10 cellular contexts compared by ENCODE assay signal in genomic region chr18:48488388-48488850, GRCh38. TPM values are rescaled to one million over a fixed set of nuclear protein-coding genes. Genes with fewer than 3 reads are reported as not detected.
DNase-seq lines count a peak whose midpoint lies in the region; ATAC-seq and TF ChIP-seq lines count a peak whose summit lies in the region.
"Had no signal": no experiment of that assay in that cellular context is flagged by ENCODE, and none has a peak within 500 bp of the region (broad histone marks: within the 10 kb centered on the region; RNA-seq: fewer than 3 reads in every experiment).

No MANE protein-coding gene starts in this region.

- H3K27me3 ChIP-seq in gastroesophageal sphincter: no peaks in the 10 kb centered on the region
- no peaks in the 10 kb centered on the region for H3K27me3 ChIP-seq in CD4-positive, alpha-beta memory T cell (ENCODE audit: insufficient read depth, low read length)

- peaks cover 14% of the 10 kb centered on the region for H3K9me3 Mint-ChIP-seq in progenitor cell of endocrine pancreas (ENCODE audit: low read depth)
- H3K9me3 Mint-ChIP-seq in CD4-positive, alpha-beta memory T cell: no peaks in the 10 kb centered on the region

- H3K4me3 ChIP-seq in gastroesophageal sphincter: no peak overlapping the region
- no peak overlapping the region for H3K4me3 ChIP-seq in CD4-positive, alpha-beta memory T cell (ENCODE audit: low read length in 2 of 2)

- no peak overlapping the region for H3K27ac ChIP-seq in gastroesophageal sphincter
- H3K27ac ChIP-seq in CD4-positive, alpha-beta memory T cell (ENCODE audit: low read depth, low read length): no peak overlapping the region
- H3K27ac ChIP-seq: HL-60, WERI-Rb-1 had no signal

- H3K36me3 ChIP-seq in gastroesophageal sphincter: no peaks in the 10 kb centered on the region
- no peaks in the 10 kb centered on the region for H3K36me3 ChIP-seq in CD4-positive, alpha-beta memory T cell (ENCODE audit: insufficient read depth, low read length)
- H3K36me3 ChIP-seq: WERI-Rb-1 had no signal

- CTCF ChIA-PET in CD4-positive, alpha-beta memory T cell (lab: Charles Lee; ENCODE audit: partially characterized antibody): interaction anchor here (3.5 kb wide), 1 partner anchor 14 kb away, joined by 13 read pairs; no protein-coding TSS in a partner anchor

- no peak for TF ChIP-seq EP300 in gastroesophageal sphincter (IDR thresholded peaks at IDR 0.05)

- H3K4me1 Mint-ChIP-seq in progenitor cell of endocrine pancreas (ENCODE audit: low read depth): peaks cover 22% of the 10 kb centered on the region
- no peaks in the 10 kb centered on the region for H3K4me1 Mint-ChIP-seq in CD4-positive, alpha-beta memory T cell

- DNase-seq in ELR (ENCODE audit: low read depth) (peak; percentile 95), SW480 (ENCODE audit: low spot score) (peak; percentile 40), progenitor cell of endocrine pancreas (ENCODE audit: low spot score, unreplicated experiment) (no peak), cerebellum (ENCODE audit: low spot score) (no peak), SHP77 treated with DMSO at 0.1 percent for 48 hours (lab: John Stamatoyannopoulos, UW) (no peak)
- DNase-seq in CD4-positive, alpha-beta memory T cell: no peak
- DNase-seq: WERI-Rb-1 had no signal

- WGBS in gastroesophageal sphincter (ENCODE audit: low coverage in 1 of 2), 2 donors: 9 to 25% methylated on average over 2 to 3 of the region's 3 CpGs

- intact Hi-C loops in CD4-positive, alpha-beta memory T cell (cut with micrococcal nuclease): no loop called here

- H3K9me3 ChIP-seq in gastroesophageal sphincter: no peaks in the 10 kb centered on the region
- H3K9me3 ChIP-seq in CD4-positive, alpha-beta memory T cell (ENCODE audit: control insufficient read depth in 1 of 2, low read length in 2 of 2): no peaks in the 10 kb centered on the region

- no peaks in the 10 kb centered on the region for H3K36me3 Mint-ChIP-seq in progenitor cell of endocrine pancreas (ENCODE audit: insufficient read depth)
- H3K36me3 Mint-ChIP-seq in CD4-positive, alpha-beta memory T cell: no peaks in the 10 kb centered on the region

- TF ChIP-seq POLR2A in gastroesophageal sphincter (IDR thresholded peaks at IDR 0.05): no peak

- ATAC-seq in gastroesophageal sphincter: peak; percentile 71
- ATAC-seq in GM21528 (IDR thresholded peaks at IDR 0.05; ENCODE audit: low FRiP score, unreplicated experiment): no peak

- H3K4me1 ChIP-seq in gastroesophageal sphincter: peaks cover 0 to 1% (median 0%) of the 10 kb centered on the region in 3 donors
- H3K4me1 ChIP-seq in CD4-positive, alpha-beta memory T cell (ENCODE audit: insufficient read depth, low read length): no peaks in the 10 kb centered on the region

- POLR2A ChIA-PET in CD4-positive, alpha-beta memory T cell (lab: Charles Lee; ENCODE audit: partially characterized antibody): no interaction called here

- no peak overlapping the region for H3K4me3 Mint-ChIP-seq in progenitor cell of endocrine pancreas (ENCODE audit: low read depth)
- H3K4me3 Mint-ChIP-seq in CD4-positive, alpha-beta memory T cell: no peak overlapping the region

- peak overlapping the region; percentile 70 for H3K27ac Mint-ChIP-seq in progenitor cell of endocrine pancreas
- no peak overlapping the region for H3K27ac Mint-ChIP-seq in CD4-positive, alpha-beta memory T cell

- no peaks in the 10 kb centered on the region for H3K27me3 Mint-ChIP-seq in progenitor cell of endocrine pancreas
- H3K27me3 Mint-ChIP-seq in CD4-positive, alpha-beta memory T cell: peaks cover 25 to 43% of the 10 kb centered on the region in 2 donors

- TF ChIP-seq CTCF in gastroesophageal sphincter (IDR thresholded peaks at IDR 0.05) (no peak), progenitor cell of endocrine pancreas (IDR thresholded peaks at IDR 0.05; ENCODE audit: unreplicated experiment) (no peak)

RNA-seq across cellular contexts. Expression of gene CTIF, which starts 50.4 kb away (rescaled TPM):
- 100 to 1,000 TPM in 2 of 4 donors, 10 to 100 TPM in 2; 31.4 to 124 (median 78.1) TPM for total RNA-seq in gastroesophageal sphincter
- total RNA-seq in progenitor cell of endocrine pancreas: 26.4 and 33.1 TPM in 2 replicates
- 1 to 10 TPM; 5.2 to 6.5 TPM for total RNA-seq in CD4-positive, alpha-beta memory T cell
- polyA plus RNA-seq in CD4-positive, alpha-beta memory T cell: not detected
- total RNA-seq in cerebellum: 52.4 TPM

Comparison
In these comparisons a context has a peak if more than half of its experiments do, and no peak if none do; other contexts are left out.
1. DNase-seq: peak in ELR (single experiment) and SW480 (single experiment); none in progenitor cell of endocrine pancreas (single experiment), CD4-positive, alpha-beta memory T cell (0 of 5), cerebellum (single experiment) and SHP77 treated with DMSO at 0.1 percent for 48 hours (single experiment).